In the genomic region with DNA sequence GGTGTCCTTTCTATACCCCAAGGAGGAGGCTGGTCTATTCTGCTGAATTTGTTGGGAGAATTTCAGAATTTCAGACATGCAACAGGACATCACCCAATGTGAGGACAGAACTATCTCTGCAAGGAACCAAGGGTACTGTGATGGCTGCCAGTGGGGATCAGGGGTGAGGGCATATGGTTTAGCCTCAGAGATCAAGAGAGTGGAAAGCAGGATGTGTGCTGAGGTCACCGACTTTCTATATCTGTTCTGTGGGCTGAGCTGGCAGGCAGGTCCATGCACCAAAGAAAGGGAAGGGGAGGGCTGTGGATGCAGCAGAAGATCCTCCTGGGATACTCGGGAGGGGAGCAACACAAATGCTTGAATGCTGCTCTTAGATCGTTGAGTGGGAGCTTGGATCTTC, we compare ENCODE assay signal across 18 cellular contexts. TPM values are rescaled to one million over a fixed set of nuclear protein-coding genes. Genes with fewer than 3 reads are reported as not detected.
"Had no signal": no experiment of that assay in that cellular context is flagged by ENCODE, and none has a peak within 500 bp of the region (broad histone marks: within the 10 kb centered on the region; RNA-seq: fewer than 3 reads in every experiment).

No MANE protein-coding gene starts in this region.

- H2AFZ ChIP-seq: neural progenitor cell had no signal

- H3K9me3 ChIP-seq: esophagus muscularis mucosa, gastrocnemius medialis, left ventricle myocardium inferior, lower lobe of right lung, ovary had no signal

- H3K27me3 ChIP-seq: neural progenitor cell, ovary had no signal

- H3K9ac ChIP-seq: neural progenitor cell had no signal

- H3K27ac Mint-ChIP-seq: effector memory CD8-positive, alpha-beta T cell; memory B cell; mesothelial cell of epicardium; natural killer cell; neural progenitor cell; stimulated activated naive B cell treated with anti-CD40 and anti-IgM and Interleukin-4, amounts not matched to agents 10 μg/mL and 1 μg/mL and 100 μg/mL, for 72 hours had no signal

- H3K4me1 ChIP-seq: esophagus muscularis mucosa, gastrocnemius medialis, lower lobe of right lung had no signal

- H3K27ac ChIP-seq: epithelial cell of prostate, esophagus muscularis mucosa, gastrocnemius medialis, left ventricle myocardium inferior, lower lobe of right lung, neural progenitor cell, ovary had no signal

- H3K4me1 Mint-ChIP-seq: stimulated activated naive B cell treated with anti-CD40 and anti-IgM and Interleukin-4, amounts not matched to agents 10 μg/mL and 1 μg/mL and 100 μg/mL, for 72 hours had no signal

- H3K36me3 ChIP-seq: esophagus muscularis mucosa, gastrocnemius medialis, left ventricle myocardium inferior, lower lobe of right lung, neural progenitor cell, ovary had no signal

- H3K36me3 Mint-ChIP-seq: mesothelial cell of epicardium; natural killer cell; neural progenitor cell; stimulated activated naive B cell treated with anti-CD40 and anti-IgM and Interleukin-4, amounts not matched to agents 10 μg/mL and 1 μg/mL and 100 μg/mL, for 72 hours had no signal

- H3K4me3 ChIP-seq: esophagus muscularis mucosa, gastrocnemius medialis, left ventricle myocardium inferior, lower lobe of right lung, neural progenitor cell, ovary, smooth muscle cell had no signal

- H3K9me3 Mint-ChIP-seq: effector memory CD8-positive, alpha-beta T cell; memory B cell; mesothelial cell of epicardium; natural killer cell; stimulated activated naive B cell treated with anti-CD40 and anti-IgM and Interleukin-4, amounts not matched to agents 10 μg/mL and 1 μg/mL and 100 μg/mL, for 72 hours had no signal

- H3K4me3 Mint-ChIP-seq: effector memory CD8-positive, alpha-beta T cell; memory B cell; mesothelial cell of epicardium; natural killer cell; stimulated activated naive B cell treated with anti-CD40 and anti-IgM and Interleukin-4, amounts not matched to agents 10 μg/mL and 1 μg/mL and 100 μg/mL, for 72 hours had no signal

- DNase-seq: effector memory CD8-positive, alpha-beta T cell; gastrocnemius medialis; kidney; left cardiac atrium; left ventricle myocardium inferior; natural killer cell; nucleus accumbens; ovary; stimulated activated CD4-positive, alpha-beta T cell treated with anti-CD3 and anti-CD28 coated beads, Interleukin-2, amount 100 ng/mL, for 48 hours; stimulated activated naive B cell treated with anti-CD40 and anti-IgM and Interleukin-4, amounts not matched to agents 10 μg/mL and 1 μg/mL and 100 μg/mL, for 72 hours; trophoblast cell had no signal

- H3K4me2 ChIP-seq: neural progenitor cell, smooth muscle cell had no signal

RNA-seq across cellular contexts. Expression of a gene that starts 28.8 kb away (rescaled TPM):
- polyA plus RNA-seq: smooth muscle cell had no signal
